ENCODE assay signal across 8 cellular contexts in genomic region chr7:149422065-149422913, GRCh38. TPM values are rescaled to one million over a fixed set of nuclear protein-coding genes. Genes with fewer than 3 reads are reported as not detected.
A peak's percentile ranks its signal among the peaks of the same experiment; 100 is the strongest.
DNase-seq lines count a peak whose midpoint lies in the region; ATAC-seq and TF ChIP-seq lines count a peak whose summit lies in the region.

No MANE protein-coding gene starts in this region.

- no peaks in the 10 kb centered on the region for H3K36me3 ChIP-seq in left lung

- intact Hi-C loops in left lung (cut with DNase I), result no loop called here

- CTCF ChIA-PET in AG04450 (lab: Charles Lee), result interaction anchor here (0.6 to 3.9 kb wide), 16 partner anchors 8 to 241 kb away, joined by 3 to 21 read pairs (median 4); no protein-coding TSS in a partner anchor

- H3K4me1 ChIP-seq in left lung, result peaks cover 6 to 15% of the 10 kb centered on the region in 2 donors

- POLR2A ChIA-PET in AG04450 (lab: Yijun Ruan, JAX), result interaction anchor here (0.6 kb wide), 1 partner anchor 189 kb away, joined by 3 read pairs; no protein-coding TSS in a partner anchor

- ATAC-seq in GM18519 (IDR thresholded peaks at IDR 0.05; ENCODE audit: low FRiP score, unreplicated experiment) (peak; percentile 87), HG03025 (IDR thresholded peaks at IDR 0.05; ENCODE audit: low FRiP score, unreplicated experiment) (peak; percentile 95), left lung (peak; percentile 98)
- peak; percentile 98 to 99 for ATAC-seq in activated CD4-positive, CD25-positive, alpha-beta regulatory T cell treated with anti-CD3 and anti-CD28 coated beads, Interleukin-2, amount 50 U/mL, for 24 hours

- peak; percentile 2 for DNase-seq in AG04450 (ENCODE audit: low read depth, low spot score)
- DNase-seq in NCI-H2081 treated with DMSO at 0.1 percent for 48 hours (lab: John Stamatoyannopoulos, UW), result peak; percentile 13
- DNase-seq in choroid plexus epithelial cell (ENCODE audit: low read depth), result peak; percentile 73
- peak; percentile 68 to 96 for DNase-seq in left lung
- DNase-seq in stimulated activated CD4-positive, alpha-beta T cell treated with anti-CD3 and anti-CD28 coated beads, Interleukin-4, amount 100 ng/mL, for 4 hours, result peak; percentile 66 to 74

- H3K27ac ChIP-seq in AG04450 (ENCODE audit: low read depth, low read length), result no peak overlapping the region
- peak overlapping the region; percentile 13 to 61 for H3K27ac ChIP-seq in left lung

- H3K4me3 ChIP-seq in AG04450 (ENCODE audit: low read depth, low read length) (peak overlapping the region; percentile 43), choroid plexus epithelial cell (ENCODE audit: low read depth, low read length) (peak overlapping the region; percentile 59), left lung (peak overlapping the region; percentile 42 to 43)

- H3K27me3 ChIP-seq in AG04450 (ENCODE audit: control insufficient read depth, insufficient read depth, low read length), result no peaks in the 10 kb centered on the region
- H3K27me3 ChIP-seq in left lung, result peaks cover 0 to 16% of the 10 kb centered on the region in 2 donors

- TF ChIP-seq CTCF in AG04450 (IDR thresholded peaks at IDR 0.05; ENCODE audit: low read depth, low read length), result no peak; the same call in 1 of the 2 replicates
- peak; percentile 46 for TF ChIP-seq CTCF in choroid plexus epithelial cell (conservative IDR thresholded peaks at IDR 0.05; ENCODE audit: low read depth, low read length)
- peak; percentile 47 to 71 for TF ChIP-seq CTCF in left lung (IDR thresholded peaks at IDR 0.05)

- H3K9me3 ChIP-seq in AG04450 (ENCODE audit: control insufficient read depth, insufficient read depth, low read length) (peaks cover 7% of the 10 kb centered on the region; the same call in 1 of the 2 replicates), left lung (no peaks in the 10 kb centered on the region)

RNA-seq across cellular contexts. Expression of gene ZNF777, which starts 38.6 kb away (rescaled TPM):
- polyA plus RNA-seq in AG04450 (2011; rRNA removed), result 3.4 and 3.8 TPM in 2 replicates
- polyA minus RNA-seq in AG04450 (2011; rRNA and poly(A)+ RNA removed), result 6.3 and 7.2 TPM in 2 replicates
- 1 to 10 TPM; 9.3 to 9.5 TPM for total RNA-seq in left lung

Comparison
In these comparisons a context has a peak if more than half of its experiments do, and no peak if none do; other contexts are left out.
1. DNase-seq: peak in every context shown above with its lines; median percentile 82 in left lung; 73 in choroid plexus epithelial cell; 70 in stimulated activated CD4-positive, alpha-beta T cell treated with anti-CD3 and anti-CD28 coated beads, Interleukin-4, amount 100 ng/mL, for 4 hours; 13 in NCI-H2081 treated with DMSO at 0.1 percent for 48 hours; 2 in AG04450.